ENCODE assay signal across 2 cellular contexts in genomic region chr7:40647719-40648118, GRCh38.
TF ChIP-seq lines count a peak whose summit lies in the region.

No MANE protein-coding gene starts in this region.

TF ChIP-seq in SK-N-SH, 30 proteins besides CTCF, POLR2A, EP300 and RAD21:
- TF ChIP-seq, protein P1, sequence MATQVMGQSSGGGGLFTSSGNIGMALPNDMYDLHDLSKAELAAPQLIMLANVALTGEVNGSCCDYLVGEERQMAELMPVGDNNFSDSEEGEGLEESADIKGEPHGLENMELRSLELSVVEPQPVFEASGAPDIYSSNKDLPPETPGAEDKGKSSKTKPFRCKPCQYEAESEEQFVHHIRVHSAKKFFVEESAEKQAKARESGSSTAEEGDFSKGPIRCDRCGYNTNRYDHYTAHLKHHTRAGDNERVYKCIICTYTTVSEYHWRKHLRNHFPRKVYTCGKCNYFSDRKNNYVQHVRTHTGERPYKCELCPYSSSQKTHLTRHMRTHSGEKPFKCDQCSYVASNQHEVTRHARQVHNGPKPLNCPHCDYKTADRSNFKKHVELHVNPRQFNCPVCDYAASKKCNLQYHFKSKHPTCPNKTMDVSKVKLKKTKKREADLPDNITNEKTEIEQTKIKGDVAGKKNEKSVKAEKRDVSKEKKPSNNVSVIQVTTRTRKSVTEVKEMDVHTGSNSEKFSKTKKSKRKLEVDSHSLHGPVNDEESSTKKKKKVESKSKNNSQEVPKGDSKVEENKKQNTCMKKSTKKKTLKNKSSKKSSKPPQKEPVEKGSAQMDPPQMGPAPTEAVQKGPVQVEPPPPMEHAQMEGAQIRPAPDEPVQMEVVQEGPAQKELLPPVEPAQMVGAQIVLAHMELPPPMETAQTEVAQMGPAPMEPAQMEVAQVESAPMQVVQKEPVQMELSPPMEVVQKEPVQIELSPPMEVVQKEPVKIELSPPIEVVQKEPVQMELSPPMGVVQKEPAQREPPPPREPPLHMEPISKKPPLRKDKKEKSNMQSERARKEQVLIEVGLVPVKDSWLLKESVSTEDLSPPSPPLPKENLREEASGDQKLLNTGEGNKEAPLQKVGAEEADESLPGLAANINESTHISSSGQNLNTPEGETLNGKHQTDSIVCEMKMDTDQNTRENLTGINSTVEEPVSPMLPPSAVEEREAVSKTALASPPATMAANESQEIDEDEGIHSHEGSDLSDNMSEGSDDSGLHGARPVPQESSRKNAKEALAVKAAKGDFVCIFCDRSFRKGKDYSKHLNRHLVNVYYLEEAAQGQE (IDR thresholded peaks at IDR 0.05; ENCODE audit: low read depth, low read length): no peak
- TF ChIP-seq JUND (IDR thresholded peaks at IDR 0.05) (peak; percentile 36; the same call in 1 of the 2 replicates), NRF1 (IDR thresholded peaks at IDR 0.05; ENCODE audit: low read depth, low read length) (no peak), FOSL2 (IDR thresholded peaks at IDR 0.05; ENCODE audit: borderline replicate concordance, low read depth) (peak; percentile 50; the same call in 1 of the 2 replicates), TCF12 (IDR thresholded peaks at IDR 0.05) (0 out of 2 replicates have a peak, but pooled peaks have one; percentile 21), YY1 (IDR thresholded peaks at IDR 0.05; ENCODE audit: low read depth) (no peak)

TF ChIP-seq in SK-N-SH treated with all-trans-retinoic acid at 6 μM for 48 hours, 23 proteins besides CTCF, POLR2A, EP300 and RAD21:
- TF ChIP-seq, protein P2, sequence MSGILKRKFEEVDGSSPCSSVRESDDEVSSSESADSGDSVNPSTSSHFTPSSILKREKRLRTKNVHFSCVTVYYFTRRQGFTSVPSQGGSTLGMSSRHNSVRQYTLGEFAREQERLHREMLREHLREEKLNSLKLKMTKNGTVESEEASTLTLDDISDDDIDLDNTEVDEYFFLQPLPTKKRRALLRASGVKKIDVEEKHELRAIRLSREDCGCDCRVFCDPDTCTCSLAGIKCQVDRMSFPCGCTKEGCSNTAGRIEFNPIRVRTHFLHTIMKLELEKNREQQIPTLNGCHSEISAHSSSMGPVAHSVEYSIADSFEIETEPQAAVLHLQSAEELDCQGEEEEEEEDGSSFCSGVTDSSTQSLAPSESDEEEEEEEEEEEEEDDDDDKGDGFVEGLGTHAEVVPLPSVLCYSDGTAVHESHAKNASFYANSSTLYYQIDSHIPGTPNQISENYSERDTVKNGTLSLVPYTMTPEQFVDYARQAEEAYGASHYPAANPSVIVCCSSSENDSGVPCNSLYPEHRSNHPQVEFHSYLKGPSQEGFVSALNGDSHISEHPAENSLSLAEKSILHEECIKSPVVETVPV (CRISPR knock-in tag; IDR thresholded peaks at IDR 0.05): no peak
- TF ChIP-seq OSR1 (CRISPR knock-in tag; IDR thresholded peaks at IDR 0.05) (no peak), PATZ1 (CRISPR knock-in tag; IDR thresholded peaks at IDR 0.05; ENCODE audit: borderline replicate concordance) (no peak), SNAI2 (CRISPR knock-in tag; IDR thresholded peaks at IDR 0.05) (no peak)
